15 cellular contexts compared by ENCODE assay signal in the genomic region with DNA sequence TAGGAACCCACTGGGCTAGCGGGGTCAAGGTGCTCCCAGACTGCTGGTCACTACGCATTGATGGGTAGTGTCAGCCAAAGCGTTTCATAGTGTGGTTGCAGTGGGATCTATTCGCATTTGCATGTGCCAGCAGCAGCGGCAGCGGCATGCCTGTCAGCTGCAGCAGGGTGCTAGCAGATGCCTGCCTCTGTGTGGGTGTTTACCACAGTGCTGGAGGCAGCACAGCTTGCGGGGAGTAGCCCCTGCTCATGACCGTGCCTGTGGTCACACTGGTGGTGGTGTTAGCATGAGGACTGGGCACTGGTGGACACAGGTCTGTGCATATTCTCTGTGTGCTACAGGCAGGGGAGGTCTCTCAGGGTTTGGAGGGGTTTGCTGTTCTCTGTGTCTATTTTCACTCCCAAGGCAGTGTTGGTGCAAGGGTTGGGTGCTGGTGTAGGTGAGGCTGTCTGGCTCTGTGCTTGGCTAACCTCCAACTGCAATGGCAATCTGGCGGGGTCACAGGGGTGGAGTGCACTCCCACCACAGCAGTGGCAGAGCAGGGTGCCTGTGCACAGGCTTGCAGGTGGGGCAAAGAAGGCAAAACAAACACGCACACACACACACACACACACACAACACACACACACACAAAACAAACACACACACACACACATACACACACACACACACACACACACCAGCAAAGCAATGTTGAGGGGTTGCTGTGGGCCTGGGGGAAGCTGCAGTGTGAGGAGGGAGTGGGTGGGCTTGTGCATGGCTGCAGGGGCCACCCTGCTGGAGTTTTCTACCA.
DNase-seq lines count a peak whose midpoint lies in the region; ATAC-seq and TF ChIP-seq lines count a peak whose summit lies in the region.
"Had no signal": no experiment of that assay in that cellular context is flagged by ENCODE, and none has a peak within 500 bp of the region (broad histone marks: within the 10 kb centered on the region; RNA-seq: fewer than 3 reads in every experiment).

No MANE protein-coding gene starts in this region.

- H2BK120ac ChIP-seq in mesenchymal stem cell (ENCODE audit: low read depth, low read length): no peak overlapping the region

- no TSS peak for BruUV-seq in A673 (replicated peaks; lab: Mats Ljungman, UMichigan)

- H4K8ac ChIP-seq in mesenchymal stem cell (ENCODE audit: low read length): no peak overlapping the region

- POLR2A ChIA-PET in A673 (lab: Charles Lee; ENCODE audit: low non-redundant PET): no interaction called here

- H3K4me1 ChIP-seq in right atrium auricular region (no peaks in the 10 kb centered on the region), mesenchymal stem cell (ENCODE audit: control insufficient read depth, insufficient read depth, low read depth, low read length) (no peaks in the 10 kb centered on the region), tibial artery (no peaks in the 10 kb centered on the region), A673 (ENCODE audit: insufficient read depth, low read length, poor library complexity, severe bottlenecking) (no peaks in the 10 kb centered on the region)

- H3K9me3 ChIP-seq in right atrium auricular region: peaks cover 0 to 6% of the 10 kb centered on the region in 2 donors
- H3K9me3 ChIP-seq in mesenchymal stem cell (ENCODE audit: control insufficient read depth, low read length): no peaks in the 10 kb centered on the region
- no peaks in the 10 kb centered on the region for H3K9me3 ChIP-seq in tibial artery
- H3K9me3 ChIP-seq in A673 (ENCODE audit: low read depth, low read length, poor library complexity, severe bottlenecking): no peaks in the 10 kb centered on the region

- WGBS in mesenchymal stem cell: 86% methylated on average over 8 of the region's 10 CpGs

- H2BK12ac ChIP-seq in mesenchymal stem cell (ENCODE audit: low read length in 2 of 2): no peak overlapping the region

- H3K4me3 ChIP-seq in right atrium auricular region (no peak overlapping the region), mesenchymal stem cell (ENCODE audit: insufficient read depth in 1 of 2, low read depth in 1 of 2, low read length in 2 of 2) (no peak overlapping the region), tibial artery (no peak overlapping the region), A673 (ENCODE audit: low read depth, low read length, poor library complexity, severe bottlenecking) (no peak overlapping the region)

- no peak overlapping the region for H2BK5ac ChIP-seq in mesenchymal stem cell (ENCODE audit: low read depth, low read length, poor library complexity, severe bottlenecking)

- H3K27me3 ChIP-seq in right atrium auricular region: no peaks in the 10 kb centered on the region
- H3K27me3 ChIP-seq in mesenchymal stem cell (ENCODE audit: control insufficient read depth in 1 of 2, insufficient read depth in 1 of 2, low read length in 2 of 2): no peaks in the 10 kb centered on the region
- H3K27me3 ChIP-seq in tibial artery: no peaks in the 10 kb centered on the region
- no peaks in the 10 kb centered on the region for H3K27me3 ChIP-seq in A673 (replicated peaks; ENCODE audit: insufficient read depth, low read depth, low read length, poor library complexity)

- no peak for TF ChIP-seq CTCF in right atrium auricular region (IDR thresholded peaks at IDR 0.05)
- TF ChIP-seq CTCF in tibial artery (IDR thresholded peaks at IDR 0.05): no peak
- TF ChIP-seq CTCF in A673 (conservative IDR thresholded peaks at IDR 0.05; ENCODE audit: low read depth, low read length): no peak

- no peak overlapping the region for H3K9ac ChIP-seq in mesenchymal stem cell (ENCODE audit: low read length)

- no peaks in the 10 kb centered on the region for H3K79me1 ChIP-seq in mesenchymal stem cell (replicated peaks; ENCODE audit: low read length, poor library complexity, severe bottlenecking)

- no peak overlapping the region for H3K14ac ChIP-seq in mesenchymal stem cell (ENCODE audit: low read length in 2 of 2)

- no peak overlapping the region for H2BK15ac ChIP-seq in mesenchymal stem cell (ENCODE audit: low read depth, poor library complexity, severe bottlenecking)

- no peak overlapping the region for H2AFZ ChIP-seq in mesenchymal stem cell (ENCODE audit: low read depth, low read length)

- DNase-seq in Right ventricle myocardium inferior (ENCODE audit: missing footprints) (peak; percentile 55), right atrium auricular region (ENCODE audit: low spot score) (no peak), NCI-H69 (lab: John Stamatoyannopoulos, UW) (peak; percentile 73), mesenchymal stem cell (peak; percentile 0), tibial artery (no peak), A673 (ENCODE audit: low spot score) (no peak), DMS153 treated with DMSO at 0.1 percent for 48 hours (lab: John Stamatoyannopoulos, UW; ENCODE audit: unreplicated experiment) (no peak)
- DNase-seq in stimulated activated CD4-positive, alpha-beta T cell treated with anti-CD3 and anti-CD28 coated beads, Interleukin-4, amount 100 ng/mL, for 4 hours: no peak
- DNase-seq: C1 segment of cervical spinal cord; Calu3; CD4-positive, alpha-beta T cell; DMS79 treated with DMSO at 0.1 percent for 48 hours; GDM1; HCEC 1CT had no signal

- peak; percentile 54 for ATAC-seq in Right ventricle myocardium inferior

- intact Hi-C loops in Right ventricle myocardium inferior (cut with DNase I): no loop called here
- intact Hi-C loops in tibial artery (cut with DNase I; ENCODE audit: low total_unique reads): no loop called here
- intact Hi-C loops in A673 (cut with micrococcal nuclease; ENCODE audit: unreplicated experiment): no loop called here

- H3K18ac ChIP-seq in mesenchymal stem cell (ENCODE audit: low read depth in 1 of 2, low read length in 2 of 2): no peak overlapping the region

- H3K36me3 ChIP-seq in right atrium auricular region: no peaks in the 10 kb centered on the region
- H3K36me3 ChIP-seq in mesenchymal stem cell (ENCODE audit: control insufficient read depth in 1 of 2, insufficient read depth in 2 of 2, low read depth in 1 of 2, low read length in 2 of 2): no peaks in the 10 kb centered on the region
- no peaks in the 10 kb centered on the region for H3K36me3 ChIP-seq in tibial artery
- no peaks in the 10 kb centered on the region for H3K36me3 ChIP-seq in A673 (ENCODE audit: insufficient read depth, low read length, poor library complexity, severe bottlenecking)

- no peak overlapping the region for H3K4me2 ChIP-seq in mesenchymal stem cell (ENCODE audit: low read length, poor library complexity, severe bottlenecking)

- no peak overlapping the region for H4K91ac ChIP-seq in mesenchymal stem cell (ENCODE audit: low read length)

- no peak overlapping the region for H2AK5ac ChIP-seq in mesenchymal stem cell (ENCODE audit: low read length, severe bottlenecking)

- CTCF ChIA-PET in A673 (lab: Charles Lee): no interaction called here

- H3K4ac ChIP-seq in mesenchymal stem cell (ENCODE audit: low read depth in 1 of 2, low read length in 2 of 2): no peak overlapping the region

- H3K27ac ChIP-seq in right atrium auricular region: no peak overlapping the region
- H3K27ac ChIP-seq in mesenchymal stem cell (ENCODE audit: low read length, poor library complexity, severe bottlenecking): no peak overlapping the region
- H3K27ac ChIP-seq in tibial artery: no peak overlapping the region
- H3K27ac ChIP-seq in A673 (ENCODE audit: low read depth, low read length, poor library complexity, severe bottlenecking): no peak overlapping the region
- H3K27ac ChIP-seq: HL-60 had no signal

- H3K23ac ChIP-seq in mesenchymal stem cell (ENCODE audit: low read length in 2 of 2): no peak overlapping the region

Comparison
In these comparisons a context has a peak if more than half of its experiments do, and no peak if none do; other contexts are left out.
1. DNase-seq: peak in Right ventricle myocardium inferior (single experiment), NCI-H69 (single experiment) and mesenchymal stem cell (single experiment); none in right atrium auricular region (single experiment), tibial artery (0 of 2), A673 (single experiment), DMS153 treated with DMSO at 0.1 percent for 48 hours (single experiment) and stimulated activated CD4-positive, alpha-beta T cell treated with anti-CD3 and anti-CD28 coated beads, Interleukin-4, amount 100 ng/mL, for 4 hours (0 of 2).